Comparison of ENCODE assay signal across 13 cellular contexts in genomic region chr11:44590769-44591168, GRCh38. TPM values are rescaled to one million over a fixed set of nuclear protein-coding genes. Genes with fewer than 3 reads are reported as not detected.
A peak's percentile ranks its signal among the peaks of the same experiment; 100 is the strongest.
DNase-seq lines count a peak whose midpoint lies in the region; ATAC-seq and TF ChIP-seq lines count a peak whose summit lies in the region.
"Had no signal": no experiment of that assay in that cellular context is flagged by ENCODE, and none has a peak within 500 bp of the region (broad histone marks: within the 10 kb centered on the region; RNA-seq: fewer than 3 reads in every experiment).

No MANE protein-coding gene starts in this region.

- TF ChIP-seq POLR2A in esophagus muscularis mucosa (IDR thresholded peaks at IDR 0.05; ENCODE audit: low read depth) = no peak

- H3K9me3 Mint-ChIP-seq in T-helper 1 cell treated with Interleukin-12 subunit alpha and Interleukin-12 subunit beta and Interleukin-4 antibody, amounts not matched to agents 30 μg/mL and 1 μg/mL, for 36 hours = no peaks in the 10 kb centered on the region
- H3K9me3 Mint-ChIP-seq in stimulated activated naive B cell treated with anti-CD40 and anti-IgM and Interleukin-4, amounts not matched to agents 10 μg/mL and 1 μg/mL and 100 μg/mL, for 72 hours = no peaks in the 10 kb centered on the region
- peaks cover 11% of the 10 kb centered on the region for H3K9me3 Mint-ChIP-seq in glutamatergic neuron (ENCODE audit: unreplicated experiment)
- no peaks in the 10 kb centered on the region; a peak in 1 of 5 replicates for H3K9me3 Mint-ChIP-seq in H9

- H3K4ac ChIP-seq in H9 (ENCODE audit: low read depth, low read length) = no peak overlapping the region

- no peak overlapping the region for H2BK5ac ChIP-seq in H9 (ENCODE audit: insufficient read length, low read length)

- no peak overlapping the region for H3K4me3 Mint-ChIP-seq in T-helper 1 cell treated with Interleukin-12 subunit alpha and Interleukin-12 subunit beta and Interleukin-4 antibody, amounts not matched to agents 30 μg/mL and 1 μg/mL, for 36 hours
- H3K4me3 Mint-ChIP-seq in T-helper 17 cell (peak overlapping the region; percentile 45), glutamatergic neuron (ENCODE audit: unreplicated experiment) (no peak overlapping the region), H9 (no peak overlapping the region)
- no peak overlapping the region for H3K4me3 Mint-ChIP-seq in stimulated activated naive B cell treated with anti-CD40 and anti-IgM and Interleukin-4, amounts not matched to agents 10 μg/mL and 1 μg/mL and 100 μg/mL, for 72 hours

- no peak overlapping the region for H3K23ac ChIP-seq in H9 (ENCODE audit: insufficient read length, low read depth, low read length)

- H3K23me2 ChIP-seq in H9 (ENCODE audit: insufficient read length, low read depth, low read length, poor library complexity, severe bottlenecking) = no peaks in the 10 kb centered on the region

- H2AFZ ChIP-seq in H9 (ENCODE audit: low read length) = no peak overlapping the region

- H3K4me1 Mint-ChIP-seq in T-helper 1 cell treated with Interleukin-12 subunit alpha and Interleukin-12 subunit beta and Interleukin-4 antibody, amounts not matched to agents 30 μg/mL and 1 μg/mL, for 36 hours (ENCODE audit: low read depth) = peaks cover 44% of the 10 kb centered on the region
- H3K4me1 Mint-ChIP-seq in T-helper 17 cell (peaks cover 52% of the 10 kb centered on the region), glutamatergic neuron (ENCODE audit: low read depth, unreplicated experiment) (peaks cover 34% of the 10 kb centered on the region), H9 (peaks cover 10 to 24% of the 10 kb centered on the region in 2 experiments)
- peaks cover 55 to 74% of the 10 kb centered on the region in 2 donors for H3K4me1 Mint-ChIP-seq in stimulated activated naive B cell treated with anti-CD40 and anti-IgM and Interleukin-4, amounts not matched to agents 10 μg/mL and 1 μg/mL and 100 μg/mL, for 72 hours

- no peak overlapping the region for H4K8ac ChIP-seq in H9 (replicated peaks; ENCODE audit: insufficient read length, low read depth, low read length)

- H3K36me3 ChIP-seq in esophagus muscularis mucosa = peaks cover 0 to 10% (median 5%) of the 10 kb centered on the region in 4 donors

- no peak for TF ChIP-seq EP300 in esophagus muscularis mucosa (IDR thresholded peaks at IDR 0.05)

- no peak overlapping the region for H3K4me2 ChIP-seq in H9 (ENCODE audit: insufficient read depth, insufficient read length, low read length)

- DNase-seq in T-helper 1 cell = no peak
- no peak for DNase-seq in T-helper 17 cell
- DNase-seq in esophagus muscularis mucosa (ENCODE audit: extremely low spot score) = no peak
- no peak for DNase-seq in stimulated activated naive B cell treated with anti-CD40 and anti-IgM and Interleukin-4, amounts not matched to agents 10 μg/mL and 1 μg/mL and 100 μg/mL, for 72 hours
- DNase-seq in glutamatergic neuron = no peak
- DNase-seq in H9 = no peak
- DNase-seq: activated naive CD4-positive, alpha-beta T cell treated with Interleukin-2 at 50 U/mL for 16 hours; central memory CD4-positive, alpha-beta T cell; NCI-H187 treated with DMSO at 0.1 percent for 48 hours had no signal

- H4K91ac ChIP-seq in H9 (ENCODE audit: insufficient read length, low read depth, low read length) = no peak overlapping the region

- H3K9me3 ChIP-seq in T-helper 17 cell (ENCODE audit: control insufficient read depth, low read length, poor library complexity, severe bottlenecking) (no peaks in the 10 kb centered on the region), esophagus muscularis mucosa (no peaks in the 10 kb centered on the region), H9 (ENCODE audit: control insufficient read depth, low read depth, low read length) (no peaks in the 10 kb centered on the region)

- no peak overlapping the region for H2BK120ac ChIP-seq in H9 (ENCODE audit: low read depth, low read length, poor library complexity, severe bottlenecking)

- ATAC-seq in T-helper 17 cell (peak; percentile 44), HG02678 (IDR thresholded peaks at IDR 0.05; ENCODE audit: unreplicated experiment) (no peak)
- ATAC-seq in stimulated activated naive B cell treated with anti-CD40 and anti-IgM and Interleukin-4, amounts not matched to agents 10 μg/mL and 1 μg/mL and 100 μg/mL, for 72 hours (replicated peaks) = no peak

- no peaks in the 10 kb centered on the region for H3K27me3 ChIP-seq in esophagus muscularis mucosa
- no peaks in the 10 kb centered on the region for H3K27me3 ChIP-seq in H9 (ENCODE audit: insufficient read depth, low read length)

- peaks cover 64% of the 10 kb centered on the region for H3K36me3 Mint-ChIP-seq in T-helper 1 cell treated with Interleukin-12 subunit alpha and Interleukin-12 subunit beta and Interleukin-4 antibody, amounts not matched to agents 30 μg/mL and 1 μg/mL, for 36 hours (ENCODE audit: low read depth)
- peaks cover 10% of the 10 kb centered on the region for H3K36me3 Mint-ChIP-seq in T-helper 17 cell (ENCODE audit: low read depth)
- peaks cover 63 to 81% of the 10 kb centered on the region in 2 donors for H3K36me3 Mint-ChIP-seq in stimulated activated naive B cell treated with anti-CD40 and anti-IgM and Interleukin-4, amounts not matched to agents 10 μg/mL and 1 μg/mL and 100 μg/mL, for 72 hours
- no peaks in the 10 kb centered on the region for H3K36me3 Mint-ChIP-seq in glutamatergic neuron (ENCODE audit: unreplicated experiment)
- H3K36me3 Mint-ChIP-seq in H9 (ENCODE audit: insufficient read depth in 1 of 3, low read depth in 3 of 3) = no peaks in the 10 kb centered on the region

- H3K27ac ChIP-seq in esophagus muscularis mucosa (replicated peaks in 1 of 4) (peak overlapping the region; percentile 59 to 90 (median 78)), H9 (ENCODE audit: insufficient read length, low read depth, low read length) (no peak overlapping the region)
- H3K27ac ChIP-seq: 22Rv1, RWPE1 had no signal

- no peak overlapping the region for H2BK15ac ChIP-seq in H9 (ENCODE audit: low read depth, low read length)

- no peak overlapping the region for H4K5ac ChIP-seq in H9 (ENCODE audit: insufficient read length, low read depth, low read length)

- no peak overlapping the region for H3K4me3 ChIP-seq in esophagus muscularis mucosa

- H4K20me1 ChIP-seq in H9 (ENCODE audit: control insufficient read depth, insufficient read depth, insufficient read length) = no peaks in the 10 kb centered on the region

- no peaks in the 10 kb centered on the region for H3K79me2 ChIP-seq in H9 (ENCODE audit: insufficient read depth, low read length)

- no peak overlapping the region for H3K18ac ChIP-seq in H9 (ENCODE audit: insufficient read length, low read depth, low read length)

- no peak overlapping the region for H3T11ph ChIP-seq in H9 (ENCODE audit: low read length)

- H3K27me3 Mint-ChIP-seq in T-helper 1 cell treated with Interleukin-12 subunit alpha and Interleukin-12 subunit beta and Interleukin-4 antibody, amounts not matched to agents 30 μg/mL and 1 μg/mL, for 36 hours (ENCODE audit: low read depth) = no peaks in the 10 kb centered on the region
- H3K27me3 Mint-ChIP-seq in T-helper 17 cell = no peaks in the 10 kb centered on the region
- no peaks in the 10 kb centered on the region for H3K27me3 Mint-ChIP-seq in stimulated activated naive B cell treated with anti-CD40 and anti-IgM and Interleukin-4, amounts not matched to agents 10 μg/mL and 1 μg/mL and 100 μg/mL, for 72 hours
- peaks cover 6% of the 10 kb centered on the region for H3K27me3 Mint-ChIP-seq in glutamatergic neuron (ENCODE audit: unreplicated experiment)
- no peaks in the 10 kb centered on the region; the same call in 1 of the 2 replicates for H3K27me3 Mint-ChIP-seq in H9 (ENCODE audit: low read depth)

- H2BK20ac ChIP-seq in H9 (ENCODE audit: low read depth, low read length, poor library complexity, severe bottlenecking) = no peak overlapping the region

- no peak for TF ChIP-seq CTCF in esophagus muscularis mucosa (IDR thresholded peaks at IDR 0.05)
- no peak for TF ChIP-seq CTCF in glutamatergic neuron (IDR thresholded peaks at IDR 0.05; ENCODE audit: partially characterized antibody, unreplicated experiment)
- TF ChIP-seq CTCF in H9 (conservative IDR thresholded peaks at IDR 0.05) = no peak

- H3K14ac ChIP-seq in H9 (ENCODE audit: insufficient read depth, low read length) = no peak overlapping the region; the same call in 1 of the 2 replicates

- H3K27ac Mint-ChIP-seq in T-helper 1 cell treated with Interleukin-12 subunit alpha and Interleukin-12 subunit beta and Interleukin-4 antibody, amounts not matched to agents 30 μg/mL and 1 μg/mL, for 36 hours = peak overlapping the region; percentile 77
- H3K27ac Mint-ChIP-seq in T-helper 17 cell (peak overlapping the region; percentile 97), glutamatergic neuron (ENCODE audit: unreplicated experiment) (no peak overlapping the region), H9 (no peak overlapping the region; a peak in 1 of 7 replicates)
- H3K27ac Mint-ChIP-seq in stimulated activated naive B cell treated with anti-CD40 and anti-IgM and Interleukin-4, amounts not matched to agents 10 μg/mL and 1 μg/mL and 100 μg/mL, for 72 hours = peak overlapping the region; percentile 68

- H3K79me1 ChIP-seq in H9 (ENCODE audit: insufficient read depth, low read depth, low read length, poor library complexity, severe bottlenecking) = no peaks in the 10 kb centered on the region

- H2AK5ac ChIP-seq in H9 (ENCODE audit: insufficient read length, low read length) = no peak overlapping the region

- 65% methylated on average over 6 of the region's 6 CpGs for WGBS in esophagus muscularis mucosa
- whole genome bisulfite sequencing in H9 (ENCODE audit: extremely low coverage, insufficient read length, low lambda C conversion rate) = no CpG with 5 or more reads among the region's 6 CpGs

- no peak overlapping the region for H3K56ac ChIP-seq in H9 (ENCODE audit: insufficient read length, low read depth, low read length)

- H3K9ac ChIP-seq in H9 (ENCODE audit: extremely low read depth, insufficient read length, low read length) = no peak overlapping the region

- H2BK12ac ChIP-seq in H9 (ENCODE audit: insufficient read length, low read depth, low read length) = no peak overlapping the region

- intact Hi-C loops in esophagus muscularis mucosa (cut with DNase I) = no loop called here

- H3K4me1 ChIP-seq in esophagus muscularis mucosa = peaks cover 22 to 75% (median 73%) of the 10 kb centered on the region in 4 donors
- no peaks in the 10 kb centered on the region; the same call in 1 of the 2 replicates for H3K4me1 ChIP-seq in H9 (ENCODE audit: insufficient read depth, low read length)

RNA-seq across cellular contexts. Expression of gene CD82, which starts 25.3 kb away (rescaled TPM):
- total RNA-seq in T-helper 17 cell = 100 to 1,000 TPM; 112 to 146 TPM
- 10 to 100 TPM; 11.0 to 20.6 (median 16.3) TPM for total RNA-seq in esophagus muscularis mucosa
- 4.4 TPM for total RNA-seq in glutamatergic neuron (ENCODE audit: unreplicated experiment)
- 4.5 and 5.9 TPM in 2 replicates for total RNA-seq in H9 (2021)

Comparison
In these comparisons a context has a peak if more than half of its experiments do, and no peak if none do; other contexts are left out.
1. H3K27ac Mint-ChIP-seq: peak in T-helper 1 cell treated with Interleukin-12 subunit alpha and Interleukin-12 subunit beta and Interleukin-4 antibody, amounts not matched to agents 30 μg/mL and 1 μg/mL, for 36 hours (single experiment), T-helper 17 cell (single experiment) and stimulated activated naive B cell treated with anti-CD40 and anti-IgM and Interleukin-4, amounts not matched to agents 10 μg/mL and 1 μg/mL and 100 μg/mL, for 72 hours (single experiment); none in glutamatergic neuron (single experiment) and H9 (0 of 3).
2. RNA of gene CD82, which starts 25.3 kb away (total RNA-seq): 112 to 146 TPM in T-helper 17 cell; 11.0 to 20.6 TPM in esophagus muscularis mucosa, 4.5 to 5.9 TPM in H9 and 4.4 TPM in glutamatergic neuron (single experiment); every median in the first group is over 4 times any median in the second.